In the genomic region with DNA sequence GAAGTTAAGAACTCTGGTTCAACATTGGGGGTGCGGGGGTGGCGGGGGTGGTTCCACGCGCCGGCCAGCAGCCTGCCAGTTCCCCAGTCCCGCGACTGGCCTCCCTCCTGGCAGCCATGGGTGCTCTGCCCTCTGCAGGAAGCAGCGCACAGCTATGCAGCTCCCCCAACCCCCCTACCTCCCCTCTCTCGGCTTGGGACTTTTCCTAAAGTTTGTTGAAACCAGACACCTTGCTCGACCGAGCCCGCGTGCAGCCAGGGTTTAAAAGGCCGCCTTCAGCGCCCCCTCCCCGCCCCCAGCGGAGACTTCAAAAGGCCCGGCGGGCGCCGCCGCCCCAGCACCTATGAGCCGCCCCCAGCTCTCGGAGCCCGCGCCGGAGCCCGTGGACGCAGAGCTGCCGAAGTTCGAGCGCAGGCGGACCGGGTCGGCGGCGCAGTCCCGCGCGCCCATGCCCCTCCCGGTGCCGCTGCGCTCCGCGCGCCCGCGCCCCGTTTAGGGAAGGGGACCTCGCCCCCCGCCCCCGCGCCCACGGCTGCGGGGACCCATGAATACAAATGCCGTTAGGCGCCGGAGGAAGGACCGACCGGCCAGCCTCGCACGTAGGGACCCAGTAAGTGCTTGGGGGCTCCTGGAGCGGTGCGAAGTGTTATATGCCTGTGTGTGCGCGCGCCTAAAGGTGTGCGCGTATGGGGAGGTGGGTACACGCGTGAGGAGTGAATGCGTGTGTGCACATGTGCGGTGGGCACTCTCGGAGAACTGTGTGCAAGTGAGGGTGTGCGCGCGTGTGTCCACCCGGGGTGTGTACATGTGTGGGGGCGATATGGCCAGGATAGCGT, we compare ENCODE assay signal across 9 cellular contexts. TPM values are rescaled to one million over a fixed set of nuclear protein-coding genes. Genes with fewer than 3 reads are reported as not detected.
DNase-seq lines count a peak whose midpoint lies in the region; ATAC-seq and TF ChIP-seq lines count a peak whose summit lies in the region.
"Had no signal": no experiment of that assay in that cellular context is flagged by ENCODE, and none has a peak within 500 bp of the region (broad histone marks: within the 10 kb centered on the region; RNA-seq: fewer than 3 reads in every experiment).

No MANE protein-coding gene starts in this region.

- no peaks in the 10 kb centered on the region for H3K9me3 Mint-ChIP-seq in activated CD4-positive, alpha-beta memory T cell treated with anti-CD3 and anti-CD28 coated beads, Interleukin-2, amount 10 ng/mL, durations not matched to agents 7 days and 5 days

- TF ChIP-seq POLR2A in stomach (IDR thresholded peaks at IDR 0.05): no peak

- POLR2A ChIA-PET in activated CD4-positive, alpha-beta memory T cell treated with anti-CD3 and anti-CD28 coated beads, Interleukin-2, amount 10 ng/mL, durations not matched to agents 7 days and 5 days (lab: Charles Lee): no interaction called here

- TF ChIP-seq EP300 in stomach (IDR thresholded peaks at IDR 0.05): no peak

- no peaks in the 10 kb centered on the region for H3K36me3 Mint-ChIP-seq in activated CD4-positive, alpha-beta memory T cell treated with anti-CD3 and anti-CD28 coated beads, Interleukin-2, amount 10 ng/mL, durations not matched to agents 7 days and 5 days (ENCODE audit: low read depth)

- H3K27ac ChIP-seq in iPS DF 6.9 (ENCODE audit: low read length) (no peak overlapping the region), stomach (no peak overlapping the region)
- H3K27ac ChIP-seq: C4-2B had no signal

- peaks cover 12% of the 10 kb centered on the region for H3K27me3 ChIP-seq in iPS DF 6.9 (ENCODE audit: control insufficient read depth, insufficient read depth, low read length)
- H3K27me3 ChIP-seq in stomach: peaks cover 7 to 76% (median 26%) of the 10 kb centered on the region in 3 donors

- H3K9me3 ChIP-seq in iPS DF 6.9 (ENCODE audit: control insufficient read depth, insufficient read depth, low read length) (no peaks in the 10 kb centered on the region), stomach (no peaks in the 10 kb centered on the region)

- no peak for ATAC-seq in GM19467 (IDR thresholded peaks at IDR 0.05; ENCODE audit: unreplicated experiment)

- peaks cover 48% of the 10 kb centered on the region for H3K27me3 Mint-ChIP-seq in activated CD4-positive, alpha-beta memory T cell treated with anti-CD3 and anti-CD28 coated beads, Interleukin-2, amount 10 ng/mL, durations not matched to agents 7 days and 5 days

- H3K4me3 Mint-ChIP-seq in activated CD4-positive, alpha-beta memory T cell treated with anti-CD3 and anti-CD28 coated beads, Interleukin-2, amount 10 ng/mL, durations not matched to agents 7 days and 5 days: peak overlapping the region; percentile 36

- intact Hi-C loops in stomach (cut with DNase I; ENCODE audit: low total_unique reads): loop anchor here (5.0 kb wide), 1 partner anchor 138 kb away; no protein-coding TSS in a partner anchor

- H3K4me1 Mint-ChIP-seq in activated CD4-positive, alpha-beta memory T cell treated with anti-CD3 and anti-CD28 coated beads, Interleukin-2, amount 10 ng/mL, durations not matched to agents 7 days and 5 days: peaks cover 17% of the 10 kb centered on the region

- no CpG with 5 or more reads among the region's 80 CpGs for WGBS in iPS DF 6.9 (ENCODE audit: insufficient coverage, insufficient read length)
- 1 to 2% (median 1%) methylated on average over 50 to 80 of the region's 80 CpGs for WGBS in stomach, 5 donors

- peaks cover 8% of the 10 kb centered on the region for H3K4me1 ChIP-seq in iPS DF 6.9 (ENCODE audit: control insufficient read depth, insufficient read depth, low read length)
- peaks cover 27 to 40% (median 35%) of the 10 kb centered on the region in 4 donors for H3K4me1 ChIP-seq in stomach

- peak in 1 of 7 experiments; percentile 13 for TF ChIP-seq CTCF in stomach (IDR thresholded peaks at IDR 0.05)

- CTCF ChIA-PET in activated CD4-positive, alpha-beta memory T cell treated with anti-CD3 and anti-CD28 coated beads, Interleukin-2, amount 10 ng/mL, durations not matched to agents 7 days and 5 days (lab: Charles Lee): interaction anchor here (0.6 to 1.5 kb wide), 8 partner anchors 12 to 144 kb away, joined by 3 to 9 read pairs (median 4); no protein-coding TSS in a partner anchor

- DNase-seq in NCI-H2171 treated with DMSO at 0.1 percent for 48 hours (lab: John Stamatoyannopoulos, UW) (peak; percentile 39), NCI-H2171 (lab: John Stamatoyannopoulos, UW) (no peak), iPS DF 6.9 (ENCODE audit: low read depth, low spot score) (peak; percentile 25), stomach (peak; percentile 33), NCI-H1417 (lab: John Stamatoyannopoulos, UW) (no peak), cerebellar nuclear complex (lab: John Stamatoyannopoulos, UW) (no peak)
- DNase-seq in activated CD4-positive, alpha-beta memory T cell treated with anti-CD3 and anti-CD28 coated beads, Interleukin-2, amount 10 ng/mL, durations not matched to agents 7 days and 5 days: no peak

- H3K27ac Mint-ChIP-seq in activated CD4-positive, alpha-beta memory T cell treated with anti-CD3 and anti-CD28 coated beads, Interleukin-2, amount 10 ng/mL, durations not matched to agents 7 days and 5 days: no peak overlapping the region

- H3K36me3 ChIP-seq in iPS DF 6.9 (ENCODE audit: control insufficient read depth, insufficient read depth, low read length) (no peaks in the 10 kb centered on the region), stomach (no peaks in the 10 kb centered on the region)

- peak overlapping the region; percentile 41; the same call in 1 of the 2 replicates for H3K4me3 ChIP-seq in iPS DF 6.9 (ENCODE audit: low read length)
- H3K4me3 ChIP-seq in stomach: peak overlapping the region; percentile 35 to 73 (median 58)

RNA-seq across cellular contexts. Expression of gene COL27A1, which starts 1.4 kb away (rescaled TPM):
- 1 to 10 TPM in 1 of 2 experiments, under 1 TPM in 1; 0.50 to 1.2 TPM for total RNA-seq in activated CD4-positive, alpha-beta memory T cell treated with anti-CD3 and anti-CD28 coated beads, Interleukin-2, amount 10 ng/mL, durations not matched to agents 7 days and 5 days
- total RNA-seq in stomach: 10 to 100 TPM in 3 of 5 donors, 1 to 10 TPM in 2; 2.9 to 26.3 (median 21.1) TPM
- polyA plus RNA-seq in stomach: 1 to 10 TPM; 3.4 to 7.1 (median 5.6) TPM

RNA-seq across cellular contexts. Expression of gene KIF12, which starts 54.9 kb away (rescaled TPM):
- total RNA-seq in activated CD4-positive, alpha-beta memory T cell treated with anti-CD3 and anti-CD28 coated beads, Interleukin-2, amount 10 ng/mL, durations not matched to agents 7 days and 5 days: not detected
- 10 to 100 TPM in 4 of 5 donors, 1 to 10 TPM in 1; 3.9 to 79.4 (median 18.7) TPM for total RNA-seq in stomach
- polyA plus RNA-seq in stomach: 10 to 100 TPM in 2 of 3 donors, 1 to 10 TPM in 1; 4.1 to 20.0 (median 13.9) TPM

Comparison
In these comparisons a context has a peak if more than half of its experiments do, and no peak if none do; other contexts are left out.
1. DNase-seq: peak in NCI-H2171 treated with DMSO at 0.1 percent for 48 hours (single experiment), iPS DF 6.9 (single experiment) and stomach (single experiment); none in NCI-H2171 (single experiment), activated CD4-positive, alpha-beta memory T cell treated with anti-CD3 and anti-CD28 coated beads, Interleukin-2, amount 10 ng/mL, durations not matched to agents 7 days and 5 days (single experiment), NCI-H1417 (0 of 3) and cerebellar nuclear complex (0 of 2).
2. RNA of gene KIF12, which starts 54.9 kb away (total RNA-seq): 3.9 to 79.4 TPM in stomach; not detected in activated CD4-positive, alpha-beta memory T cell treated with anti-CD3 and anti-CD28 coated beads, Interleukin-2, amount 10 ng/mL, durations not matched to agents 7 days and 5 days; every median in the first group is over 4 times any median in the second.